Comparison of ENCODE assay signal across 11 cellular contexts in genomic region chr13:91331047-91331915, GRCh38. TPM values are rescaled to one million over a fixed set of nuclear protein-coding genes. Genes with fewer than 3 reads are reported as not detected.
DNase-seq lines count a peak whose midpoint lies in the region; ATAC-seq and TF ChIP-seq lines count a peak whose summit lies in the region.
"Had no signal": no experiment of that assay in that cellular context is flagged by ENCODE, and none has a peak within 500 bp of the region (broad histone marks: within the 10 kb centered on the region; RNA-seq: fewer than 3 reads in every experiment).

No MANE protein-coding gene starts in this region.

- TF ChIP-seq POLR2A in vagina (IDR thresholded peaks at IDR 0.05) (no peak), gastroesophageal sphincter (IDR thresholded peaks at IDR 0.05) (no peak)

- H3K36me3 ChIP-seq in vagina (no peaks in the 10 kb centered on the region), gastroesophageal sphincter (no peaks in the 10 kb centered on the region)

- H3K9me3 ChIP-seq in vagina = no peaks in the 10 kb centered on the region
- no peaks in the 10 kb centered on the region for H3K9me3 ChIP-seq in gastroesophageal sphincter

- H3K4me1 ChIP-seq in vagina (no peaks in the 10 kb centered on the region), gastroesophageal sphincter (no peaks in the 10 kb centered on the region)

- no peak for DNase-seq in NCI-H146 (lab: John Stamatoyannopoulos, UW)
- no peak for DNase-seq in NCI-H1105 treated with DMSO at 0.1 percent for 48 hours (lab: John Stamatoyannopoulos, UW)
- DNase-seq in vagina (ENCODE audit: extremely low spot score in 2 of 2) = no peak
- DNase-seq: CD8-positive, alpha-beta memory T cell; Kasumi-1; T1000 had no signal

- WGBS in gastroesophageal sphincter (ENCODE audit: low coverage in 1 of 2), 2 donors = 79 to 88% methylated on average over 4 of the region's 4 CpGs

- peak; percentile 91 for ATAC-seq in GM18498 (IDR thresholded peaks at IDR 0.05; ENCODE audit: unreplicated experiment)
- ATAC-seq in GM19351 (IDR thresholded peaks at IDR 0.05; ENCODE audit: unreplicated experiment) = peak; percentile 76
- peak; percentile 85 for ATAC-seq in HG02852 (IDR thresholded peaks at IDR 0.05; ENCODE audit: unreplicated experiment)
- peak; percentile 78 for ATAC-seq in HG03571 (IDR thresholded peaks at IDR 0.05; ENCODE audit: unreplicated experiment)
- ATAC-seq in gastroesophageal sphincter = no peak

- no peak overlapping the region for H3K4me3 ChIP-seq in vagina
- no peak overlapping the region for H3K4me3 ChIP-seq in gastroesophageal sphincter

- TF ChIP-seq EP300 in gastroesophageal sphincter (IDR thresholded peaks at IDR 0.05) = no peak

- no peaks in the 10 kb centered on the region for H3K27me3 ChIP-seq in vagina
- H3K27me3 ChIP-seq in gastroesophageal sphincter = no peaks in the 10 kb centered on the region

- intact Hi-C loops in vagina (cut with DNase I) = no loop called here

- H3K27ac ChIP-seq in vagina (no peak overlapping the region), gastroesophageal sphincter (no peak overlapping the region)

- no peak for TF ChIP-seq CTCF in vagina (IDR thresholded peaks at IDR 0.05)
- TF ChIP-seq CTCF in gastroesophageal sphincter (IDR thresholded peaks at IDR 0.05) = no peak

RNA-seq across cellular contexts. Expression of gene MIR17HG, which starts 16.2 kb away (rescaled TPM):
- total RNA-seq in vagina (1.7 TPM), gastroesophageal sphincter (1 to 10 TPM in 2 of 4 donors, under 1 TPM in 2; 0.27 to 9.3 (median 2.2) TPM)
